1 cellular context compared by ENCODE assay signal in genomic region chr22:36398602-36399472, GRCh38.
TF ChIP-seq lines count a peak whose summit lies in the region.

No MANE protein-coding gene starts in this region.

TF ChIP-seq in IMR-90, 13 proteins besides CTCF, POLR2A, EP300 and RAD21:
- TF ChIP-seq MAFK (IDR thresholded peaks at IDR 0.05; ENCODE audit: low read depth, low read length): peak; percentile 68
- peak; percentile 48 for TF ChIP-seq NFE2L2 (IDR thresholded peaks at IDR 0.05; ENCODE audit: low read depth, low read length)
- no peak for TF ChIP-seq CEBPB (IDR thresholded peaks at IDR 0.05; ENCODE audit: low read depth, low read length)
